ENCODE assay signal across 1 cellular context in genomic region chr3:179071569-179072397, GRCh38.
TF ChIP-seq lines count a peak whose summit lies in the region.

ZMAT3 (minus strand) TSS chr3:179071809; CDS start chr3:179067752, 4,057 bp downstream.

TF ChIP-seq in K562, 482 proteins besides CTCF, POLR2A, EP300 and RAD21 (continued from another document and continues in another):
- TF ChIP-seq CTCFL (IDR thresholded peaks at IDR 0.05; ENCODE audit: borderline replicate concordance, insufficient read depth, low read depth, low read length, poor library complexity, severe bottlenecking), result no peak
- 0 out of 2 replicates have a peak, but pooled peaks have one; percentile 7 for TF ChIP-seq ATF7 (IDR thresholded peaks at IDR 0.05)
- TF ChIP-seq STAT5B (CRISPR knock-in tag; IDR thresholded peaks at IDR 0.05), result no peak
- TF ChIP-seq TFAM (CRISPR knock-in tag; conservative IDR thresholded peaks at IDR 0.05), result no peak
- TF ChIP-seq ZKSCAN8 (CRISPR knock-in tag; IDR thresholded peaks at IDR 0.05), result no peak
- TF ChIP-seq DPF2 (IDR thresholded peaks at IDR 0.05), result no peak
- TF ChIP-seq KAT2B (IDR thresholded peaks at IDR 0.05; ENCODE audit: low read depth, low read length), result no peak
- peak; percentile 64; the same call in 1 of the 2 replicates for TF ChIP-seq ELF1 (tag; IDR thresholded peaks at IDR 0.05)
- peak; percentile 85; the same call in 1 of the 2 replicates for TF ChIP-seq HINFP (tag; conservative IDR thresholded peaks at IDR 0.05; ENCODE audit: low read depth)
- TF ChIP-seq KDM1A (IDR thresholded peaks at IDR 0.05), result no peak
- TF ChIP-seq POLR2H (tag; IDR thresholded peaks at IDR 0.05; ENCODE audit: low read depth), result peak; percentile 62; the same call in 1 of the 2 replicates
- TF ChIP-seq SRSF1 (IDR thresholded peaks at IDR 0.05; ENCODE audit: low read depth, low read length), result no peak
- TF ChIP-seq PML (IDR thresholded peaks at IDR 0.05; ENCODE audit: low read length), result peak; percentile 28; the same call in 1 of the 2 replicates
- TF ChIP-seq ZNF253 (CRISPR knock-in tag; conservative IDR thresholded peaks at IDR 0.05), result no peak
- no peak for TF ChIP-seq HIVEP1 (CRISPR knock-in tag; IDR thresholded peaks at IDR 0.05)
- TF ChIP-seq PTBP1 (IDR thresholded peaks at IDR 0.05; ENCODE audit: low read depth, low read length), result no peak
- TF ChIP-seq BDP1 (IDR thresholded peaks at IDR 0.05; ENCODE audit: insufficient read depth, insufficient read length), result no peak
- no peak for TF ChIP-seq RNF219 (CRISPR knock-in tag; IDR thresholded peaks at IDR 0.05)
- peak; percentile 90; the same call in 1 of the 2 replicates for TF ChIP-seq PHF8 (IDR thresholded peaks at IDR 0.05; ENCODE audit: borderline replicate concordance, low read length)
- peak; percentile 34; the same call in 1 of the 2 replicates for TF ChIP-seq STAG1 (CRISPR knock-in tag; IDR thresholded peaks at IDR 0.05; ENCODE audit: borderline replicate concordance)
- TF ChIP-seq MEF2D (tag; conservative IDR thresholded peaks at IDR 0.05; ENCODE audit: low read depth), result no peak
- TF ChIP-seq NR2C2 (CRISPR knock-in tag; IDR thresholded peaks at IDR 0.05), result no peak
- peak; percentile 34; the same call in 1 of the 2 replicates for TF ChIP-seq NR2C2 (tag; IDR thresholded peaks at IDR 0.05)
- no peak for TF ChIP-seq MXI1 (IDR thresholded peaks at IDR 0.05; ENCODE audit: low read depth, low read length)
- peak; percentile 34 to 75; a peak in 2 of 4 replicates for TF ChIP-seq MAZ (CRISPR knock-in tag; conservative IDR thresholded peaks at IDR 0.05 in 1 of 2, IDR thresholded peaks at IDR 0.05 in 1 of 2)
- no peak for TF ChIP-seq BCL6 (CRISPR knock-in tag; IDR thresholded peaks at IDR 0.05)
- TF ChIP-seq GTF2E2 (tag; IDR thresholded peaks at IDR 0.05), result 0 out of 2 replicates have a peak, but pooled peaks have one; percentile 22
- TF ChIP-seq REST (CRISPR knock-in tag; IDR thresholded peaks at IDR 0.05; ENCODE audit: low read depth), result no peak
- no peak for TF ChIP-seq HMG20A (CRISPR knock-in tag; conservative IDR thresholded peaks at IDR 0.05)
- 0 out of 2 replicates have a peak, but pooled peaks have one; percentile 2 for TF ChIP-seq JUND (IDR thresholded peaks at IDR 0.05; ENCODE audit: borderline replicate concordance, low read depth, low read length)
- TF ChIP-seq JUND (tag; IDR thresholded peaks at IDR 0.05; ENCODE audit: borderline replicate concordance, low read depth, low read length), result no peak; the same call in 2 of the 3 replicates
- no peak for TF ChIP-seq IFI16 (CRISPR knock-in tag; IDR thresholded peaks at IDR 0.05)
- no peak for TF ChIP-seq TEAD1 (CRISPR knock-in tag; IDR thresholded peaks at IDR 0.05)
- no peak for TF ChIP-seq SMC3 (conservative IDR thresholded peaks at IDR 0.05; ENCODE audit: insufficient read depth, low read depth, low read length)
- no peak for TF ChIP-seq ZNF583 (CRISPR knock-in tag; IDR thresholded peaks at IDR 0.05)
- no peak for TF ChIP-seq WHSC1 (IDR thresholded peaks at IDR 0.05; ENCODE audit: low read length)
- peak; percentile 26; the same call in 1 of the 2 replicates for TF ChIP-seq DMBX1 (CRISPR knock-in tag; IDR thresholded peaks at IDR 0.05; ENCODE audit: borderline replicate concordance)
- no peak for TF ChIP-seq ETV6 (IDR thresholded peaks at IDR 0.05; ENCODE audit: borderline replicate concordance in 1 of 2, low read depth in 2 of 2, low read length in 1 of 2)
- TF ChIP-seq ETV6 (CRISPR knock-in tag; IDR thresholded peaks at IDR 0.05; ENCODE audit: borderline replicate concordance), result no peak; the same call in 1 of the 2 replicates
- TF ChIP-seq CUX1 (CRISPR knock-in tag; IDR thresholded peaks at IDR 0.05), result no peak
- no peak for TF ChIP-seq CHCHD3 (CRISPR knock-in tag; IDR thresholded peaks at IDR 0.05)
- TF ChIP-seq RBM15 (IDR thresholded peaks at IDR 0.05; ENCODE audit: insufficient read depth, low read length), result no peak
- TF ChIP-seq RAD51 (IDR thresholded peaks at IDR 0.05; ENCODE audit: borderline replicate concordance, low read depth), result no peak
- TF ChIP-seq HMGN3 (IDR thresholded peaks at IDR 0.05; ENCODE audit: borderline replicate concordance, extremely low read depth, insufficient read length, low read depth, low read length), result peak; percentile 84
- TF ChIP-seq IRF1 (CRISPR knock-in tag; IDR thresholded peaks at IDR 0.05; ENCODE audit: borderline replicate concordance), result no peak
- no peak for TF ChIP-seq NR1H2 (CRISPR knock-in tag; IDR thresholded peaks at IDR 0.05)
- TF ChIP-seq POLR2G (IDR thresholded peaks at IDR 0.05; ENCODE audit: low read depth, low read length), result peak; percentile 95
- TF ChIP-seq ZNF518B (CRISPR knock-in tag; IDR thresholded peaks at IDR 0.05), result no peak
- TF ChIP-seq ZNF3 (CRISPR knock-in tag; IDR thresholded peaks at IDR 0.05), result no peak
